ENCODE assay signal across 20 cellular contexts in the genomic region with DNA sequence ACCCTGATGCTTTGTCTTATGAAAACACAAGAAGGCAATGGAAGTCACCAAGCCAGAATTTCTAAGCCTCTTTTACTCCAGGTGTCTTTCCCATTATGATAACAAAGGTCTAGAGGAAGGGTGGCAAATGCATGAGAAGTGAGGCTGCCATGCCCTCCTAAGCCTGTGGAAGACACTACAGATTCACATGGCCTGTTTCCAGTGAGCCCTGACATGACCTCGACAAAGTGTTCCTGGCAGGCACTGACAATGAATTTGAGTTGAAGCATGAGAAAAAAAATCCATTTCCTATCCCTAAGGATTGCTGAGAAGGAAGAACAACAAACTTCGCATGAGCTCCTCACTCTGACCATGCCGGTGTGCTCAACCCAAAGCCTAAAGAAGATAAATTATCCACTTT.
"Had no signal": no experiment of that assay in that cellular context is flagged by ENCODE, and none has a peak within 500 bp of the region (broad histone marks: within the 10 kb centered on the region; RNA-seq: fewer than 3 reads in every experiment).

No MANE protein-coding gene starts in this region.

- H3K9me3 ChIP-seq: colonic mucosa, stomach, upper lobe of right lung had no signal

- H3K36me3 ChIP-seq: colonic mucosa, stomach, upper lobe of right lung had no signal

- H3K4me3 ChIP-seq: colonic mucosa, stomach, upper lobe of right lung had no signal

- H3K27ac ChIP-seq: colonic mucosa, stomach, upper lobe of right lung had no signal

- ATAC-seq: activated naive CD4-positive, alpha-beta T cell treated with anti-CD3 and anti-CD28 coated beads, Interleukin-2, amount 50 U/mL, for 72 hours; left lobe of liver; upper lobe of right lung; WTC11 had no signal

- H3K27me3 ChIP-seq: colonic mucosa, stomach, upper lobe of right lung had no signal

- FAIRE-seq: islet of Langerhans, small intestine had no signal

- DNase-seq: activated CD4-positive, alpha-beta memory T cell treated with anti-CD3 and anti-CD28 coated beads for 36 hours; activated CD4-positive, alpha-beta T cell treated with anti-CD3 and anti-CD28 coated beads for 4 hours; activated gamma-delta T cell treated with Interleukin-2 at 50 U/mL for 16 hours; activated T-cell treated with anti-CD3 and anti-CD28 coated beads for 4 hours; amniotic stem cell; colonic mucosa; foreskin melanocyte; glutamatergic neuron; hippocampal formation; mammary epithelial cell; occipital lobe; small intestine; stimulated activated CD4-positive, alpha-beta T cell treated with anti-CD3 and anti-CD28 coated beads, Interleukin-4, amount 100 ng/mL, for 1 hour; stomach; T-helper 2 cell; upper lobe of right lung had no signal

- H3K4me1 ChIP-seq: colonic mucosa, upper lobe of right lung had no signal
